Comparison of ENCODE assay signal across 9 cellular contexts in genomic region chr3:184568918-184569829, GRCh38. TPM values are rescaled to one million over a fixed set of nuclear protein-coding genes. Genes with fewer than 3 reads are reported as not detected.
DNase-seq lines count a peak whose midpoint lies in the region; ATAC-seq and TF ChIP-seq lines count a peak whose summit lies in the region.
"Had no signal": no experiment of that assay in that cellular context is flagged by ENCODE, and none has a peak within 500 bp of the region (broad histone marks: within the 10 kb centered on the region; RNA-seq: fewer than 3 reads in every experiment).

No MANE protein-coding gene starts in this region.

- peak; percentile 7; the same call in 1 of the 2 replicates for TF ChIP-seq RAD21 in IMR-90 (IDR thresholded peaks at IDR 0.05; ENCODE audit: low read length)

- H2AFZ ChIP-seq in IMR-90 (replicated peaks; ENCODE audit: low read length, poor library complexity), result peak overlapping the region; percentile 84

- peak overlapping the region; percentile 88 for H4K91ac ChIP-seq in IMR-90 (ENCODE audit: insufficient read depth, low read depth, low read length)

- peaks cover 51% of the 10 kb centered on the region for H3K27me3 Mint-ChIP-seq in activated CD4-positive, alpha-beta memory T cell treated with anti-CD3 and anti-CD28 coated beads, Interleukin-2, amount 10 ng/mL, durations not matched to agents 7 days and 5 days

- H3K27ac ChIP-seq in IMR-90 (ENCODE audit: insufficient read depth, low read length) (peak overlapping the region; percentile 93), muscle layer of duodenum (ENCODE audit: low read length) (no peak overlapping the region), transverse colon (peak overlapping the region; percentile 76 to 88 (median 83))

- peaks cover 4 to 43% of the 10 kb centered on the region in 2 experiments; a peak in 2 of 4 replicates for H3K79me1 ChIP-seq in IMR-90 (ENCODE audit: low read depth in 1 of 2, low read length in 2 of 2)

- CTCF ChIA-PET in IMR-90 (lab: Yijun Ruan, JAX), result interaction anchor here (0.6 kb wide), 1 partner anchor 155 kb away, joined by 3 read pairs; no protein-coding TSS in a partner anchor
- CTCF ChIA-PET in activated CD4-positive, alpha-beta memory T cell treated with anti-CD3 and anti-CD28 coated beads, Interleukin-2, amount 10 ng/mL, durations not matched to agents 7 days and 5 days (lab: Charles Lee), result interaction anchor here (1.3 kb wide), 1 partner anchor 8 kb away, joined by 6 read pairs; no protein-coding TSS in a partner anchor

- H2BK20ac ChIP-seq in IMR-90 (ENCODE audit: low read depth, low read length), result peak overlapping the region; percentile 65; the same call in 1 of the 2 replicates

- peak overlapping the region; percentile 4; the same call in 1 of the 3 replicates for H2BK15ac ChIP-seq in IMR-90 (ENCODE audit: low read depth, low read length)

- H3K4ac ChIP-seq in IMR-90 (ENCODE audit: low read depth, low read length), result peak overlapping the region; percentile 97

- peak overlapping the region; percentile 25; the same call in 1 of the 2 replicates for H3K18ac ChIP-seq in IMR-90 (ENCODE audit: low read depth, low read length)

- H3K23ac ChIP-seq in IMR-90 (ENCODE audit: low read depth, low read length), result peak overlapping the region; percentile 49

- peaks cover 45% of the 10 kb centered on the region for H3K4me1 ChIP-seq in IMR-90 (ENCODE audit: control insufficient read depth, insufficient read depth, low read length)
- H3K4me1 ChIP-seq in muscle layer of duodenum (ENCODE audit: control insufficient read depth in 1 of 2, insufficient read depth in 2 of 2, low read length in 2 of 2), result peaks cover 18 to 57% of the 10 kb centered on the region in 2 donors
- H3K4me1 ChIP-seq in transverse colon, result peaks cover 26 to 74% (median 55%) of the 10 kb centered on the region in 4 donors

- in situ Hi-C loops in IMR-90 (cut with MboI; ENCODE audit: low sequenced_read_pairs) (no loop called here), transverse colon (cut with MboI; ENCODE audit: low pct_ligation_motif_present in 1 of 4, low pct_unique_long_range_greater_than_20kb in 1 of 4, low sequenced_read_pairs in 3 of 4) (no loop called here)

- peak overlapping the region; percentile 46 for H3K14ac ChIP-seq in IMR-90 (replicated peaks; ENCODE audit: low read depth, low read length)

- no peaks in the 10 kb centered on the region for H3K27me3 ChIP-seq in IMR-90 (ENCODE audit: control insufficient read depth, insufficient read depth, low read length)
- peaks cover 4% of the 10 kb centered on the region for H3K27me3 ChIP-seq in muscle layer of duodenum (ENCODE audit: low read depth, low read length)
- no peaks in the 10 kb centered on the region for H3K27me3 ChIP-seq in transverse colon

- TF ChIP-seq CTCF in IMR-90 (conservative IDR thresholded peaks at IDR 0.05; ENCODE audit: low read depth, low read length) (no peak), transverse colon (IDR thresholded peaks at IDR 0.05) (no peak)

- H2BK5ac ChIP-seq in IMR-90 (ENCODE audit: low read depth, low read length, poor library complexity, severe bottlenecking), result peak overlapping the region; percentile 55

- H3K27ac Mint-ChIP-seq in activated CD4-positive, alpha-beta memory T cell treated with anti-CD3 and anti-CD28 coated beads, Interleukin-2, amount 10 ng/mL, durations not matched to agents 7 days and 5 days, result no peak overlapping the region
- H3K27ac Mint-ChIP-seq: IgD-negative memory B cell had no signal

- POLR2A ChIA-PET in IMR-90 (lab: Charles Lee; ENCODE audit: unreplicated experiment), result no interaction called here
- POLR2A ChIA-PET in activated CD4-positive, alpha-beta memory T cell treated with anti-CD3 and anti-CD28 coated beads, Interleukin-2, amount 10 ng/mL, durations not matched to agents 7 days and 5 days (lab: Charles Lee), result no interaction called here

- H2AK9ac ChIP-seq in IMR-90 (replicated peaks; ENCODE audit: low read depth, low read length, poor library complexity), result peak overlapping the region; percentile 93

- TF ChIP-seq POLR2A in IMR-90 (IDR thresholded peaks at IDR 0.05; ENCODE audit: low read depth, low read length), result no peak
- TF ChIP-seq POLR2A in transverse colon (IDR thresholded peaks at IDR 0.05), result no peak

- H3K9me1 ChIP-seq in IMR-90 (ENCODE audit: insufficient read depth, low read length), result peaks cover 22% of the 10 kb centered on the region

- H3K4me2 ChIP-seq in IMR-90 (ENCODE audit: low read depth, low read length), result peak overlapping the region; percentile 61

- ATAC-seq in IMR-90 (ENCODE audit: low read depth) (peak; percentile 83), HG02759 (IDR thresholded peaks at IDR 0.05; ENCODE audit: unreplicated experiment) (no peak)

- peak overlapping the region; percentile 72 to 95 for H4K8ac ChIP-seq in IMR-90 (ENCODE audit: low read depth in 2 of 2, low read length in 2 of 2)

- no peaks in the 10 kb centered on the region for H3K9me3 ChIP-seq in IMR-90 (ENCODE audit: control insufficient read depth, insufficient read depth, low read length)
- H3K9me3 ChIP-seq in muscle layer of duodenum (ENCODE audit: control insufficient read depth in 1 of 2, low read length in 2 of 2), result no peaks in the 10 kb centered on the region
- H3K9me3 ChIP-seq in transverse colon, result no peaks in the 10 kb centered on the region

- peaks cover 19% of the 10 kb centered on the region for H3K4me1 Mint-ChIP-seq in activated CD4-positive, alpha-beta memory T cell treated with anti-CD3 and anti-CD28 coated beads, Interleukin-2, amount 10 ng/mL, durations not matched to agents 7 days and 5 days

- intact Hi-C loops in IMR-90 (cut with micrococcal nuclease) (loop anchor here (2.0 kb wide), 2 partner anchors 68 to 120 kb away; no protein-coding TSS in a partner anchor), transverse colon (cut with DNase I; ENCODE audit: low total_unique reads) (no loop called here)

- DNase-seq in CD1c-positive myeloid dendritic cell (ENCODE audit: extremely low spot score), result peak; percentile 50
- peak; percentile 97 for DNase-seq in IMR-90
- peak; percentile 25 for DNase-seq in activated CD4-positive, alpha-beta memory T cell treated with anti-CD3 and anti-CD28 coated beads, Interleukin-2, amount 10 ng/mL, durations not matched to agents 7 days and 5 days
- peak; percentile 99 for DNase-seq in fibroblast of peridontal ligament (ENCODE audit: extremely low read depth)
- DNase-seq in transverse colon, result peak; percentile 72
- DNase-seq in HuH-7 (ENCODE audit: low spot score), result no peak

- TF ChIP-seq EP300 in transverse colon (IDR thresholded peaks at IDR 0.05; ENCODE audit: low read depth), result no peak

- peak overlapping the region; percentile 85; the same call in 1 of the 2 replicates for H3K56ac ChIP-seq in IMR-90 (ENCODE audit: extremely low read depth, insufficient read depth, low read length)

- H3K4me3 Mint-ChIP-seq in activated CD4-positive, alpha-beta memory T cell treated with anti-CD3 and anti-CD28 coated beads, Interleukin-2, amount 10 ng/mL, durations not matched to agents 7 days and 5 days, result no peak overlapping the region

- dilution Hi-C loops in IMR-90 (cut with HindIII; ENCODE audit: low sequenced_read_pairs, unreplicated experiment), result no loop called here

- peak overlapping the region; percentile 20 for H4K5ac ChIP-seq in IMR-90 (ENCODE audit: low read depth, low read length)

- peak overlapping the region; percentile 54 for H2AK5ac ChIP-seq in IMR-90 (ENCODE audit: low read depth, low read length)

- H4K20me1 ChIP-seq in IMR-90 (ENCODE audit: insufficient read depth, low read length), result peaks cover 2% of the 10 kb centered on the region; the same call in 1 of the 2 replicates

- H3K9me3 Mint-ChIP-seq in activated CD4-positive, alpha-beta memory T cell treated with anti-CD3 and anti-CD28 coated beads, Interleukin-2, amount 10 ng/mL, durations not matched to agents 7 days and 5 days, result no peaks in the 10 kb centered on the region

- 0% methylated on average over 14 of the region's 68 CpGs; no CpG with 5 or more reads in 1 of the 2 experiments for WGBS in IMR-90 (ENCODE audit: extremely low coverage in 2 of 2, insufficient read length in 1 of 2), 2 experiments
- WGBS in transverse colon (ENCODE audit: low coverage in 1 of 2), 2 donors, result 5% methylated on average over 61 of the region's 68 CpGs; no CpG with 5 or more reads in 1 of the 2 donors

- H3K36me3 ChIP-seq in IMR-90 (ENCODE audit: control insufficient read depth, insufficient read depth, low read length) (peaks cover 16% of the 10 kb centered on the region; the same call in 1 of the 2 replicates), muscle layer of duodenum (ENCODE audit: control insufficient read depth in 1 of 2, insufficient read depth in 2 of 2, low read length in 2 of 2) (peaks cover 6 to 8% of the 10 kb centered on the region in 2 donors), transverse colon (no peaks in the 10 kb centered on the region)

- H3K4me3 ChIP-seq in IMR-90 (ENCODE audit: insufficient read depth, low read depth, low read length) (peak overlapping the region; percentile 48), muscle layer of duodenum (ENCODE audit: low read depth in 1 of 2, low read length in 2 of 2) (peak overlapping the region; percentile 33 to 64), transverse colon (peak overlapping the region; percentile 35 to 55 (median 44))

- peak overlapping the region; percentile 93 for H2BK120ac ChIP-seq in IMR-90 (ENCODE audit: low read depth, low read length)

- BruUV-seq in IMR-90 (replicated peaks; lab: Mats Ljungman, UMichigan), result no TSS peak

- H3K36me3 Mint-ChIP-seq in activated CD4-positive, alpha-beta memory T cell treated with anti-CD3 and anti-CD28 coated beads, Interleukin-2, amount 10 ng/mL, durations not matched to agents 7 days and 5 days (ENCODE audit: low read depth), result no peaks in the 10 kb centered on the region
- H3K36me3 Mint-ChIP-seq: IgD-negative memory B cell had no signal

- peak overlapping the region; percentile 70 for H3K9ac ChIP-seq in IMR-90 (ENCODE audit: low read depth, low read length)

TF ChIP-seq in IMR-90, 13 proteins besides CTCF, POLR2A, EP300 and RAD21:
- no peak for TF ChIP-seq CHD1 (IDR thresholded peaks at IDR 0.05; ENCODE audit: low read depth, low read length)
- TF ChIP-seq BHLHE40 (IDR thresholded peaks at IDR 0.05; ENCODE audit: low read depth, low read length), result peak; percentile 36; the same call in 1 of the 2 replicates
- peak; percentile 76 for TF ChIP-seq RCOR1 (IDR thresholded peaks at IDR 0.05; ENCODE audit: insufficient replicate concordance, low read length)
- peak; percentile 97 for TF ChIP-seq MAZ (IDR thresholded peaks at IDR 0.05; ENCODE audit: borderline replicate concordance, low read depth, low read length)

RNA-seq across cellular contexts. Expression of gene EPHB3, which starts 7.6 kb away (rescaled TPM):
- total RNA-seq in IMR-90 (2012; rRNA removed) (0.72 and 0.83 TPM in 2 replicates), transverse colon (10 to 100 TPM in 1 of 4 donors, 1 to 10 TPM in 3; 4.1 to 17.7 (median 6.7) TPM)
- polyA plus RNA-seq in IMR-90 (2012; rRNA removed), result 2.2 and 2.9 TPM in 2 replicates
- polyA plus RNA-seq in IMR-90 (2012; cell fraction: cytosol; rRNA removed), result 1.6 and 3.6 TPM in 2 replicates
- 14.5 and 15.0 TPM in 2 replicates for polyA plus RNA-seq in IMR-90 (2012; cell fraction: nucleus; rRNA removed; ENCODE audit: low replicate concordance)
- total RNA-seq in activated CD4-positive, alpha-beta memory T cell treated with anti-CD3 and anti-CD28 coated beads, Interleukin-2, amount 10 ng/mL, durations not matched to agents 7 days and 5 days, result under 1 TPM; 0.20 to 0.71 TPM
- polyA plus RNA-seq: IgD-negative memory B cell had no signal
